In the genomic region with DNA sequence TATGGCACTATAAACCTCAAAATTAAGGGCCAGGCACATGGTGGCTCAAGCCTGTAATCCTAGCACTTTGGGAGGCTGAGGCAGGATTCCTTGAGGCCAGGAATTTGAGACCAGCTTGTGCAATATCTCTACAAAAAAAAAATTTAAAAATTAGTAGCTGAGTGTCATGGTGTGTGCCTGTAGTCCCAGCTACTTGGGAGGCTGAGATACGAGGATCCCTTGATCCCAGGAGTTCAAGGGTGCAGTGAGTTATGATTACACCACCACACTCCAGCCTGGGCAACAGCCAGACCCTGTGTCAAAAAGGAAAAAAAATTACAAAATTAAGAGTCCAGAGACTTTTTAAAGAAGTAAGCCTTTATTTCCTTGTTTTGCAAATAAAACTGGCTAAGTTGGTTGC, we compare ENCODE assay signal across 13 cellular contexts. TPM values are rescaled to one million over a fixed set of nuclear protein-coding genes. Genes with fewer than 3 reads are reported as not detected.
DNase-seq lines count a peak whose midpoint lies in the region; ATAC-seq and TF ChIP-seq lines count a peak whose summit lies in the region.
"Had no signal": no experiment of that assay in that cellular context is flagged by ENCODE, and none has a peak within 500 bp of the region (broad histone marks: within the 10 kb centered on the region; RNA-seq: fewer than 3 reads in every experiment).

No MANE protein-coding gene starts in this region.

- no peaks in the 10 kb centered on the region for H3K27me3 Mint-ChIP-seq in CD4-positive, alpha-beta T cell
- H3K27me3 Mint-ChIP-seq in HFFc6 (ENCODE audit: insufficient read depth), result peaks cover 29% of the 10 kb centered on the region
- H3K27me3 Mint-ChIP-seq in CD8-positive, alpha-beta T cell (ENCODE audit: low read depth), result no peaks in the 10 kb centered on the region

- peaks cover 72% of the 10 kb centered on the region for H3K36me3 Mint-ChIP-seq in CD4-positive, alpha-beta T cell (ENCODE audit: low read depth)
- peaks cover 53% of the 10 kb centered on the region for H3K36me3 Mint-ChIP-seq in HFFc6 (ENCODE audit: low read depth)
- H3K36me3 Mint-ChIP-seq in CD8-positive, alpha-beta T cell, result peaks cover 60% of the 10 kb centered on the region

- TF ChIP-seq CTCF in CD4-positive, alpha-beta T cell (IDR thresholded peaks at IDR 0.05), result no peak
- no peak for TF ChIP-seq CTCF in HFFc6 (IDR thresholded peaks at IDR 0.05)
- no peak for TF ChIP-seq CTCF in CD8-positive, alpha-beta T cell (IDR thresholded peaks at IDR 0.05)

- peaks cover 54% of the 10 kb centered on the region for H3K36me3 ChIP-seq in mesodermal cell (ENCODE audit: control insufficient read depth, insufficient read depth, low read length)
- H3K36me3 ChIP-seq in CD8-positive, alpha-beta T cell (ENCODE audit: insufficient read depth, low read length), result peaks cover 20% of the 10 kb centered on the region

- no peak for DNase-seq in CD4-positive, alpha-beta T cell
- DNase-seq in HFFc6, result no peak
- peak; percentile 27 to 29 for DNase-seq in activated T-cell treated with anti-CD3 and anti-CD28 coated beads, Interleukin-2, amount 50 U/mL, for 48 hours
- no peak for DNase-seq in left colon
- no peak for DNase-seq in DMS114 treated with DMSO at 0.1 percent for 48 hours (lab: John Stamatoyannopoulos, UW; ENCODE audit: unreplicated experiment)
- no peak for DNase-seq in CD8-positive, alpha-beta T cell
- DNase-seq: activated CD4-positive, CD25-positive, alpha-beta regulatory T cell; anterior cingulate cortex; DMS79 treated with DMSO at 0.1 percent for 48 hours; NCI-H2171 had no signal

- peaks cover 61% of the 10 kb centered on the region for H3K4me1 Mint-ChIP-seq in CD4-positive, alpha-beta T cell (ENCODE audit: low read depth)
- peaks cover 55% of the 10 kb centered on the region for H3K4me1 Mint-ChIP-seq in HFFc6 (ENCODE audit: low read depth)
- H3K4me1 Mint-ChIP-seq in CD8-positive, alpha-beta T cell (ENCODE audit: low read depth), result peaks cover 47% of the 10 kb centered on the region

- no peaks in the 10 kb centered on the region for H3K9me3 ChIP-seq in CD4-positive, alpha-beta T cell (ENCODE audit: control insufficient read depth, low read length)
- no peaks in the 10 kb centered on the region for H3K9me3 ChIP-seq in mesodermal cell (ENCODE audit: control insufficient read depth, low read length)
- H3K9me3 ChIP-seq in CD8-positive, alpha-beta T cell (ENCODE audit: low read length), result no peaks in the 10 kb centered on the region

- no peak overlapping the region for H3K27ac Mint-ChIP-seq in CD4-positive, alpha-beta T cell
- peak overlapping the region; percentile 97 for H3K27ac Mint-ChIP-seq in HFFc6
- no peak overlapping the region for H3K27ac Mint-ChIP-seq in CD8-positive, alpha-beta T cell

- POLR2A ChIA-PET in CD4-positive, alpha-beta T cell (lab: Charles Lee), result interaction anchor here (1.4 to 2.6 kb wide), 2 partner anchors 31 to 95 kb away, joined by 3 to 13 read pairs; partner anchors contain the start of gene RNU4-2
- POLR2A ChIA-PET in CD8-positive, alpha-beta T cell (lab: Charles Lee), result interaction anchor here (1.1 to 1.6 kb wide), 2 partner anchors 95 to 97 kb away, joined by 4 to 6 read pairs; partner anchors contain the start of genes RNU4-1 and RNU4-2

- no peak for ATAC-seq in CD4-positive, alpha-beta T cell (ENCODE audit: poor library complexity)
- ATAC-seq in left colon (no peak), HG03469 (IDR thresholded peaks at IDR 0.05; ENCODE audit: unreplicated experiment) (no peak)
- no peak for ATAC-seq in CD8-positive, alpha-beta T cell
- ATAC-seq: Right ventricle myocardium inferior had no signal

- 100% methylated on average over 1 of the region's 1 CpG; no CpG with 5 or more reads in 1 of the 2 experiments for WGBS in mesodermal cell (ENCODE audit: insufficient coverage in 2 of 2), 2 experiments

- CTCF ChIA-PET in CD4-positive, alpha-beta T cell (lab: Charles Lee), result interaction anchor here (0.9 to 1.7 kb wide), 3 partner anchors 26 to 106 kb away, joined by 3 to 5 read pairs (median 4); partner anchors contain the start of genes PXN and SIRT4
- CTCF ChIA-PET in CD8-positive, alpha-beta T cell (lab: Charles Lee), result interaction anchor here (1.0 kb wide), 1 partner anchor 32 kb away, joined by 6 read pairs; no protein-coding TSS in a partner anchor

- intact Hi-C loops in CD4-positive, alpha-beta T cell (cut with DNase I, micrococcal nuclease), result loop anchor here in 1 of 2 experiments (10.0 kb wide), 3 partner anchors 212 to 488 kb away; partner anchors contain the start of genes BICDL1, MLEC and SRSF9
- intact Hi-C loops in left colon (cut with DNase I, micrococcal nuclease), result no loop called here
- intact Hi-C loops in CD8-positive, alpha-beta T cell (cut with DNase I, micrococcal nuclease), result loop anchor here (10.0 kb wide), 2 partner anchors 338 to 1822 kb away; partner anchors contain the start of genes RNF10 (in 1 of the 2), SUDS3 (in 1 of the 2) and TAOK3 (in 1 of the 2)

- no peak overlapping the region for H3K27ac ChIP-seq in CD4-positive, alpha-beta T cell (ENCODE audit: low read depth, low read length)
- H3K27ac ChIP-seq in mesodermal cell (ENCODE audit: low read depth, low read length, severe bottlenecking), result peak overlapping the region; percentile 23
- no peak overlapping the region for H3K27ac ChIP-seq in CD8-positive, alpha-beta T cell (ENCODE audit: low read depth, low read length)

- no peak overlapping the region for H3K4me3 ChIP-seq in mesodermal cell (ENCODE audit: extremely low read depth, insufficient read depth, low read length, poor library complexity, severe bottlenecking)
- H3K4me3 ChIP-seq in CD8-positive, alpha-beta T cell (ENCODE audit: low read depth, low read length), result no peak overlapping the region

- no peaks in the 10 kb centered on the region for H3K27me3 ChIP-seq in CD4-positive, alpha-beta T cell (ENCODE audit: control insufficient read depth, insufficient read depth, low read length)
- no peaks in the 10 kb centered on the region for H3K27me3 ChIP-seq in CD8-positive, alpha-beta T cell (ENCODE audit: insufficient read depth, low read length)

- peak overlapping the region; percentile 80 for H3K4me3 Mint-ChIP-seq in CD4-positive, alpha-beta T cell
- no peak overlapping the region for H3K4me3 Mint-ChIP-seq in HFFc6
- no peak overlapping the region for H3K4me3 Mint-ChIP-seq in CD8-positive, alpha-beta T cell

- H3K4me1 ChIP-seq in mesodermal cell (ENCODE audit: control insufficient read depth, insufficient read depth, low read length, poor library complexity, severe bottlenecking), result peaks cover 27% of the 10 kb centered on the region
- H3K4me1 ChIP-seq in CD8-positive, alpha-beta T cell (ENCODE audit: insufficient read depth, low read length), result peaks cover 44% of the 10 kb centered on the region

- no peaks in the 10 kb centered on the region for H3K9me3 Mint-ChIP-seq in CD4-positive, alpha-beta T cell
- peaks cover 16% of the 10 kb centered on the region for H3K9me3 Mint-ChIP-seq in HFFc6
- no peaks in the 10 kb centered on the region for H3K9me3 Mint-ChIP-seq in CD8-positive, alpha-beta T cell

RNA-seq across cellular contexts. Expression of gene GCN1, which starts 1.8 kb away (rescaled TPM):
- total RNA-seq in CD4-positive, alpha-beta T cell, result 100 to 1,000 TPM; 121 to 128 TPM
- 100 to 1,000 TPM in 1 of 6 experiments, 10 to 100 TPM in 5; 76.5 to 102 (median 83.1) TPM for total RNA-seq in HFFc6 (2021; fragmentation: NEBNext Ultra II Directional; extraction: Animal tissue kit (Norgen Biotek cat#: 25700))
- polyA plus RNA-seq in mesodermal cell (2013, experiment 1 of 2), result 50.4 TPM
- polyA plus RNA-seq in mesodermal cell (2013, experiment 2 of 2), result 37.7 TPM
- 10 to 100 TPM; 61.3 to 78.8 TPM for total RNA-seq in left colon
- 100 to 1,000 TPM; 161 to 163 TPM for total RNA-seq in CD8-positive, alpha-beta T cell

RNA-seq across cellular contexts. Expression of gene RPLP0, which starts 4.5 kb away (rescaled TPM):
- total RNA-seq in CD4-positive, alpha-beta T cell, result 1,000 to 10,000 TPM; 1,997 to 2,075 TPM
- 1,000 to 10,000 TPM; 2,131 to 2,494 (median 2,241) TPM for total RNA-seq in HFFc6 (2021; fragmentation: NEBNext Ultra II Directional; extraction: Animal tissue kit (Norgen Biotek cat#: 25700))
- polyA plus RNA-seq in mesodermal cell (2013, experiment 1 of 2), result 3,564 TPM
- polyA plus RNA-seq in mesodermal cell (2013, experiment 2 of 2), result 3,441 TPM
- total RNA-seq in left colon, result 1,000 to 10,000 TPM; 1,414 to 1,580 TPM
- total RNA-seq in CD8-positive, alpha-beta T cell, result 1,000 to 10,000 TPM; 2,094 to 2,102 TPM

Comparison
In these comparisons a context has a peak if more than half of its experiments do, and no peak if none do; other contexts are left out.
1. DNase-seq: peak in activated T-cell treated with anti-CD3 and anti-CD28 coated beads, Interleukin-2, amount 50 U/mL, for 48 hours (2 of 2); none in CD4-positive, alpha-beta T cell (0 of 10), HFFc6 (single experiment), left colon (0 of 2), DMS114 treated with DMSO at 0.1 percent for 48 hours (single experiment) and CD8-positive, alpha-beta T cell (0 of 7).
2. intact Hi-C loops: an anchor here in CD8-positive, alpha-beta T cell (10.0 kb wide); none called in left colon.